ENCODE assay signal across 9 cellular contexts in genomic region chr19:2611483-2612464, GRCh38.
A peak's percentile ranks its signal among the peaks of the same experiment; 100 is the strongest.
DNase-seq lines count a peak whose midpoint lies in the region; ATAC-seq and TF ChIP-seq lines count a peak whose summit lies in the region.
"Had no signal": no experiment of that assay in that cellular context is flagged by ENCODE, and none has a peak within 500 bp of the region (broad histone marks: within the 10 kb centered on the region; RNA-seq: fewer than 3 reads in every experiment).

No MANE protein-coding gene starts in this region.

- CTCF ChIA-PET in activated B cell treated with CpG ODN at 0.5 μM for 24 hours (lab: Charles Lee), result interaction anchor here (0.8 to 16.3 kb wide), 27 partner anchors 9 to 334 kb away, joined by 3 to 336 read pairs (median 6); partner anchors contain the start of genes GADD45B and LMNB2

- H3K4me1 Mint-ChIP-seq in T-helper 2 cell treated with Interferon-gamma antibody and Interleukin-4, amounts not matched to agents 5 μg/mL and 100 μg/mL, for 36 hours (ENCODE audit: low read depth), result peaks cover 25% of the 10 kb centered on the region
- peaks cover 86% of the 10 kb centered on the region for H3K4me1 Mint-ChIP-seq in activated B cell treated with CpG ODN at 0.5 μM for 24 hours

- DNase-seq in T-helper 2 cell treated with Interferon-gamma antibody and Interleukin-4, amounts not matched to agents 5 μg/mL and 100 μg/mL, for 36 hours (ENCODE audit: low spot score), result no peak
- DNase-seq in T-helper 2 cell (no peak), activated B cell treated with CpG ODN at 0.5 μM for 24 hours (no peak), right atrium auricular region (ENCODE audit: low spot score) (no peak), thyroid gland (no peak), H4 (ENCODE audit: low spot score) (no peak)

- H3K36me3 ChIP-seq in right atrium auricular region (no peaks in the 10 kb centered on the region), thyroid gland (no peaks in the 10 kb centered on the region)
- H3K36me3 ChIP-seq: right lobe of liver had no signal

- H3K4me3 ChIP-seq in right atrium auricular region (peak overlapping the region in 1 of 2 donors; percentile 53), thyroid gland (replicated peaks in 1 of 3) (peak overlapping the region in 1 of 3 donors; percentile 30)

- WGBS in thyroid gland, 2 donors, result 71 to 73% methylated on average over 34 of the region's 34 CpGs

- H3K27me3 ChIP-seq in right atrium auricular region, result no peaks in the 10 kb centered on the region
- H3K27me3 ChIP-seq in thyroid gland, result no peaks in the 10 kb centered on the region
- H3K27me3 ChIP-seq: right lobe of liver had no signal

- no peak for ATAC-seq in activated B cell treated with CpG ODN at 0.5 μM for 24 hours (ENCODE audit: low read depth)
- no peak for ATAC-seq in GM21367 (IDR thresholded peaks at IDR 0.05; ENCODE audit: unreplicated experiment)
- ATAC-seq in HG02588 (IDR thresholded peaks at IDR 0.05; ENCODE audit: unreplicated experiment), result no peak

- H3K27me3 Mint-ChIP-seq in T-helper 2 cell treated with Interferon-gamma antibody and Interleukin-4, amounts not matched to agents 5 μg/mL and 100 μg/mL, for 36 hours (ENCODE audit: low read depth), result peaks cover 28% of the 10 kb centered on the region
- H3K27me3 Mint-ChIP-seq in activated B cell treated with CpG ODN at 0.5 μM for 24 hours, result no peaks in the 10 kb centered on the region

- no peak for TF ChIP-seq CTCF in activated B cell treated with CpG ODN at 0.5 μM for 24 hours (IDR thresholded peaks at IDR 0.05)
- peak; percentile 1 to 2 for TF ChIP-seq CTCF in right atrium auricular region (IDR thresholded peaks at IDR 0.05)
- peak in 1 of 6 experiments; percentile 17 for TF ChIP-seq CTCF in thyroid gland (IDR thresholded peaks at IDR 0.05)

- intact Hi-C loops in activated B cell treated with CpG ODN at 0.5 μM for 24 hours (cut with micrococcal nuclease) (loop anchor here (1.0 to 10.0 kb wide), 6 partner anchors 67 to 757 kb away; partner anchors contain the start of genes PLEKHJ1, SF3A2 and TIMM13), thyroid gland (cut with DNase I) (loop anchor here (5.0 to 10.0 kb wide), 3 partner anchors 34 to 134 kb away; partner anchors contain the start of gene GADD45B)

- peak overlapping the region; percentile 29 for H3K4me3 Mint-ChIP-seq in T-helper 2 cell treated with Interferon-gamma antibody and Interleukin-4, amounts not matched to agents 5 μg/mL and 100 μg/mL, for 36 hours
- H3K4me3 Mint-ChIP-seq in activated B cell treated with CpG ODN at 0.5 μM for 24 hours, result peak overlapping the region; percentile 89

- H3K36me3 Mint-ChIP-seq in T-helper 2 cell treated with Interferon-gamma antibody and Interleukin-4, amounts not matched to agents 5 μg/mL and 100 μg/mL, for 36 hours (ENCODE audit: low read depth), result peaks cover 2% of the 10 kb centered on the region
- peaks cover 4% of the 10 kb centered on the region for H3K36me3 Mint-ChIP-seq in activated B cell treated with CpG ODN at 0.5 μM for 24 hours (ENCODE audit: low read depth)

- peaks cover 0 to 29% of the 10 kb centered on the region in 2 donors for H3K4me1 ChIP-seq in right atrium auricular region
- peaks cover 10 to 20% of the 10 kb centered on the region in 2 donors for H3K4me1 ChIP-seq in thyroid gland

- H3K9me3 Mint-ChIP-seq in T-helper 2 cell treated with Interferon-gamma antibody and Interleukin-4, amounts not matched to agents 5 μg/mL and 100 μg/mL, for 36 hours, result no peaks in the 10 kb centered on the region
- no peaks in the 10 kb centered on the region for H3K9me3 Mint-ChIP-seq in activated B cell treated with CpG ODN at 0.5 μM for 24 hours

- H3K27ac ChIP-seq in right atrium auricular region, result peak overlapping the region; percentile 88 to 92
- peak overlapping the region in 2 of 3 donors; percentile 92 to 95 for H3K27ac ChIP-seq in thyroid gland

- POLR2A ChIA-PET in activated B cell treated with CpG ODN at 0.5 μM for 24 hours (lab: Charles Lee), result interaction anchor here (0.5 to 29.7 kb wide), 22 partner anchors 9 to 1198 kb away, joined by 3 to 979 read pairs (median 5); partner anchors contain the start of genes GADD45B, LMNB2, PLEKHJ1 and TIMM13

- TF ChIP-seq POLR2A in thyroid gland (IDR thresholded peaks at IDR 0.05), result no peak

- no peak overlapping the region for H3K27ac Mint-ChIP-seq in T-helper 2 cell treated with Interferon-gamma antibody and Interleukin-4, amounts not matched to agents 5 μg/mL and 100 μg/mL, for 36 hours
- H3K27ac Mint-ChIP-seq in activated B cell treated with CpG ODN at 0.5 μM for 24 hours, result peak overlapping the region; percentile 94

- H3K9me3 ChIP-seq in right atrium auricular region (no peaks in the 10 kb centered on the region), thyroid gland (no peaks in the 10 kb centered on the region)
- H3K9me3 ChIP-seq: right lobe of liver had no signal
